Comparison of ENCODE assay signal across 8 cellular contexts in genomic region chr14:95561001-95561412, GRCh38. TPM values are rescaled to one million over a fixed set of nuclear protein-coding genes. Genes with fewer than 3 reads are reported as not detected.
A peak's percentile ranks its signal among the peaks of the same experiment; 100 is the strongest.
DNase-seq lines count a peak whose midpoint lies in the region; FAIRE-seq and TF ChIP-seq lines count a peak whose summit lies in the region.

No MANE protein-coding gene starts in this region.

- TF ChIP-seq POLR2A in H54 (IDR thresholded peaks at IDR 0.05; ENCODE audit: low read depth, low read length) (no peak), suprapubic skin (IDR thresholded peaks at IDR 0.05) (no peak)

- no peak overlapping the region for H3K27ac ChIP-seq in suprapubic skin

- peaks cover 3% of the 10 kb centered on the region for H3K4me1 ChIP-seq in suprapubic skin

- no peaks in the 10 kb centered on the region for H3K27me3 ChIP-seq in suprapubic skin

- TF ChIP-seq CTCF in fibroblast of the aortic adventitia (IDR thresholded peaks at IDR 0.05; ENCODE audit: insufficient read depth, low read length) (peak; percentile 89), suprapubic skin (IDR thresholded peaks at IDR 0.05) (peak; percentile 90 to 97)

- peak; percentile 94 for DNase-seq in G401 (ENCODE audit: low spot score)
- DNase-seq in H54 (ENCODE audit: insufficient read length, low spot score), result peak; percentile 70
- peak; percentile 69 for DNase-seq in M059J (ENCODE audit: low read depth)
- peak; percentile 86 for DNase-seq in RPMI8226
- DNase-seq in activated T-helper 1 cell treated with Interleukin-2 at 50 U/mL for 16 hours (ENCODE audit: low read depth), result peak; percentile 66
- peak; percentile 85 for DNase-seq in fibroblast of the aortic adventitia (ENCODE audit: low read depth)
- peak; percentile 55 for DNase-seq in non-pigmented ciliary epithelial cell (ENCODE audit: low read depth)
- peak; percentile 87 to 90 for DNase-seq in suprapubic skin (ENCODE audit: low spot score in 2 of 2)

- no peaks in the 10 kb centered on the region for H3K36me3 ChIP-seq in suprapubic skin

- no peak for TF ChIP-seq EP300 in suprapubic skin (IDR thresholded peaks at IDR 0.05)

- no peak overlapping the region for H3K4me3 ChIP-seq in fibroblast of the aortic adventitia (ENCODE audit: low read depth, low read length)
- no peak overlapping the region for H3K4me3 ChIP-seq in suprapubic skin

- in situ Hi-C loops in G401 (cut with HindIII; ENCODE audit: low sequenced_read_pairs), result no loop called here

- WGBS in suprapubic skin, result 8% methylated on average over 14 of the region's 14 CpGs

- peak; percentile 98 for FAIRE-seq in H54 (lab: Jason Lieb, UNC)

- H3K9me3 ChIP-seq in suprapubic skin, result no peaks in the 10 kb centered on the region

RNA-seq across cellular contexts. Expression of gene GLRX5, which starts 26.2 kb away (rescaled TPM):
- total RNA-seq in G401 (2014; rRNA removed; shearing (Covaris generic)), result 104 and 105 TPM in 2 replicates
- 40.9 and 57.1 TPM in 2 replicates for total RNA-seq in M059J (2014; rRNA removed; shearing (Covaris generic))
- total RNA-seq in fibroblast of the aortic adventitia (ENCODE audit: low replicate concordance) (8.5 and 47.2 TPM in 2 replicates), suprapubic skin (10 to 100 TPM; 19.8 to 42.1 (median 33.7) TPM)

RNA-seq across cellular contexts. Expression of gene SYNE3, which starts 44.6 kb away (rescaled TPM):
- total RNA-seq in G401 (2014; rRNA removed; shearing (Covaris generic)), result 0.55 and 2.4 TPM in 2 replicates
- total RNA-seq in M059J (2014; rRNA removed; shearing (Covaris generic)), result 0.44 and 2.8 TPM in 2 replicates
- total RNA-seq in fibroblast of the aortic adventitia (ENCODE audit: low replicate concordance), result 19.3 and 63.4 TPM in 2 replicates
- 10 to 100 TPM in 2 of 4 donors, 1 to 10 TPM in 2; 9.1 to 21.4 (median 12.8) TPM for total RNA-seq in suprapubic skin
